24 cellular contexts compared by ENCODE assay signal in the genomic region with DNA sequence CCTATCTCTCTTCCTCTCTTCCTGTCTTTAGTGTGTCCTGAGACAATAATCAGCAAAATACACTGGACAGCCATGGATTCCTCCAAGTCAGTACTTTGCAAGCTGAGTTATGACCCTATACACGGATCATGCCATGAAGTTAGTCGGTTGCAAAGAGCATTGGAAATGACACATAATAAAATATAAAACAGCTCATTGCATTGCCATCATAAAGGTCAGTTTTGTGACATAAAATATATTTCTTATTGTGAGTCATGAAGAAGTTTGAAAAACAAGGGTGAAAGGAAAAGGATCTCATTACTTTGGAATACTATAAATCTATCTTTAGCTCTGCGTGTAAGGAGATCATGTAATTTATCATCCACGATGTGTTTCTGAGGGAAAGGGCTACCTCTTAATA.
DNase-seq lines count a peak whose midpoint lies in the region; ATAC-seq, FAIRE-seq and TF ChIP-seq lines count a peak whose summit lies in the region.
"Had no signal": no experiment of that assay in that cellular context is flagged by ENCODE, and none has a peak within 500 bp of the region (broad histone marks: within the 10 kb centered on the region; RNA-seq: fewer than 3 reads in every experiment).

No MANE protein-coding gene starts in this region.

- no peaks in the 10 kb centered on the region for H4K20me1 ChIP-seq in astrocyte (ENCODE audit: insufficient read depth, low read length)

- POLR2A ChIA-PET in activated CD8-positive, alpha-beta T cell treated with anti-CD3 and anti-CD28 coated beads, Interleukin-2, amount 10 ng/mL, durations not matched to agents 7 days and 5 days (lab: Charles Lee) = no interaction called here
- POLR2A ChIA-PET in CD4-positive, alpha-beta memory T cell (lab: Charles Lee; ENCODE audit: partially characterized antibody) = no interaction called here

- no peak overlapping the region for H3K4me2 ChIP-seq in astrocyte (ENCODE audit: low read length)
- H3K4me2 ChIP-seq in skeletal muscle satellite cell (ENCODE audit: low read length) = peak overlapping the region; percentile 22

- H3K36me3 Mint-ChIP-seq in astrocyte (ENCODE audit: low read depth, unreplicated experiment) = peaks cover 1% of the 10 kb centered on the region
- H3K36me3 Mint-ChIP-seq in activated CD8-positive, alpha-beta T cell treated with anti-CD3 and anti-CD28 coated beads, Interleukin-2, amount 10 ng/mL, durations not matched to agents 7 days and 5 days (ENCODE audit: low read depth) = no peaks in the 10 kb centered on the region
- H3K36me3 Mint-ChIP-seq in CD4-positive, alpha-beta memory T cell = no peaks in the 10 kb centered on the region
- H3K36me3 Mint-ChIP-seq: CD14-positive monocyte had no signal

- CTCF ChIA-PET in activated CD8-positive, alpha-beta T cell treated with anti-CD3 and anti-CD28 coated beads, Interleukin-2, amount 10 ng/mL, durations not matched to agents 7 days and 5 days (lab: Charles Lee) = no interaction called here
- CTCF ChIA-PET in CD4-positive, alpha-beta memory T cell (lab: Charles Lee; ENCODE audit: partially characterized antibody) = no interaction called here

- no peaks in the 10 kb centered on the region for H3K27me3 Mint-ChIP-seq in astrocyte (ENCODE audit: low read depth, unreplicated experiment)
- no peaks in the 10 kb centered on the region for H3K27me3 Mint-ChIP-seq in activated CD8-positive, alpha-beta T cell treated with anti-CD3 and anti-CD28 coated beads, Interleukin-2, amount 10 ng/mL, durations not matched to agents 7 days and 5 days (ENCODE audit: low read depth)
- no peaks in the 10 kb centered on the region for H3K27me3 Mint-ChIP-seq in CD4-positive, alpha-beta memory T cell

- DNase-seq in GM03348 (ENCODE audit: low spot score) (peak; percentile 30), astrocyte (ENCODE audit: low read depth) (peak; percentile 27), hepatic stellate cell (ENCODE audit: low spot score) (peak; percentile 24), COLO668 (lab: John Stamatoyannopoulos, UW; ENCODE audit: unreplicated experiment) (no peak)
- DNase-seq in activated CD8-positive, alpha-beta T cell treated with anti-CD3 and anti-CD28 coated beads, Interleukin-2, amount 10 ng/mL, durations not matched to agents 7 days and 5 days = no peak
- DNase-seq in CD4-positive, alpha-beta memory T cell = no peak
- DNase-seq: BE2C, DMS153, NCI-H1092, NCI-H1436 treated with DMSO at 0.1 percent for 48 hours, NCI-H1930, NCI-H2227 treated with DMSO at 0.1 percent for 48 hours, NCI-H526 treated with DMSO at 0.1 percent for 48 hours, Right ventricle myocardium superior, RPMI8226 had no signal

- H3K4me1 ChIP-seq in astrocyte (ENCODE audit: insufficient read depth, low read length) = no peaks in the 10 kb centered on the region
- H3K4me1 ChIP-seq in skeletal muscle satellite cell (ENCODE audit: control insufficient read depth, insufficient read depth, low read length) = peaks cover 37% of the 10 kb centered on the region
- no peaks in the 10 kb centered on the region for H3K4me1 ChIP-seq in CD4-positive, alpha-beta memory T cell (ENCODE audit: insufficient read depth, low read length)
- H3K4me1 ChIP-seq: BE2C, SJSA1 had no signal

- FAIRE-seq in astrocyte (lab: Jason Lieb, UNC) = no peak
- FAIRE-seq: G401.6, GM12878, GM19239, H54 had no signal

- H3K27ac Mint-ChIP-seq in astrocyte (ENCODE audit: unreplicated experiment) = no peak overlapping the region
- no peak overlapping the region for H3K27ac Mint-ChIP-seq in activated CD8-positive, alpha-beta T cell treated with anti-CD3 and anti-CD28 coated beads, Interleukin-2, amount 10 ng/mL, durations not matched to agents 7 days and 5 days
- H3K27ac Mint-ChIP-seq in CD4-positive, alpha-beta memory T cell = no peak overlapping the region
- H3K27ac Mint-ChIP-seq: CD14-positive monocyte had no signal

- no peaks in the 10 kb centered on the region for H3K36me3 ChIP-seq in astrocyte (ENCODE audit: insufficient read depth, low read length)
- no peaks in the 10 kb centered on the region for H3K36me3 ChIP-seq in skeletal muscle satellite cell (ENCODE audit: insufficient read depth, low read length)
- H3K36me3 ChIP-seq in CD4-positive, alpha-beta memory T cell (ENCODE audit: insufficient read depth, low read length) = no peaks in the 10 kb centered on the region
- H3K36me3 ChIP-seq: BE2C, SJSA1 had no signal

- H3K27ac ChIP-seq in astrocyte (ENCODE audit: low read depth, low read length) = no peak overlapping the region
- no peak overlapping the region for H3K27ac ChIP-seq in CD4-positive, alpha-beta memory T cell (ENCODE audit: low read depth, low read length)
- H3K27ac ChIP-seq: HL-60, SJSA1 had no signal

- ATAC-seq in activated CD8-positive, alpha-beta T cell treated with anti-CD3 and anti-CD28 coated beads, Interleukin-2, amount 10 ng/mL, durations not matched to agents 7 days and 5 days = no peak
- no peak for ATAC-seq in GM18858 (IDR thresholded peaks at IDR 0.05; ENCODE audit: unreplicated experiment)
- ATAC-seq: GM12878 had no signal

- no peaks in the 10 kb centered on the region for H3K79me2 ChIP-seq in astrocyte (ENCODE audit: insufficient read depth, low read length)

- no peak overlapping the region for H2AFZ ChIP-seq in astrocyte (ENCODE audit: low read depth, low read length)

- H3K9me3 ChIP-seq in astrocyte (ENCODE audit: insufficient read depth, low read depth, low read length) (no peaks in the 10 kb centered on the region), skeletal muscle satellite cell (replicated peaks; ENCODE audit: low read length) (no peaks in the 10 kb centered on the region)
- H3K9me3 ChIP-seq in CD4-positive, alpha-beta memory T cell (ENCODE audit: control insufficient read depth in 1 of 2, low read length in 2 of 2) = no peaks in the 10 kb centered on the region
- H3K9me3 ChIP-seq: BE2C, SJSA1 had no signal

- no peak overlapping the region for H3K4me3 Mint-ChIP-seq in astrocyte (ENCODE audit: unreplicated experiment)
- H3K4me3 Mint-ChIP-seq in activated CD8-positive, alpha-beta T cell treated with anti-CD3 and anti-CD28 coated beads, Interleukin-2, amount 10 ng/mL, durations not matched to agents 7 days and 5 days = no peak overlapping the region
- no peak overlapping the region for H3K4me3 Mint-ChIP-seq in CD4-positive, alpha-beta memory T cell
- H3K4me3 Mint-ChIP-seq: CD14-positive monocyte had no signal

- intact Hi-C loops in CD4-positive, alpha-beta memory T cell (cut with micrococcal nuclease) = no loop called here

- no peak for TF ChIP-seq CTCF in astrocyte (IDR thresholded peaks at IDR 0.05; ENCODE audit: insufficient read depth, low read depth, low read length)

- peaks cover 7% of the 10 kb centered on the region for H3K4me1 Mint-ChIP-seq in astrocyte (ENCODE audit: low read depth, unreplicated experiment)
- no peaks in the 10 kb centered on the region for H3K4me1 Mint-ChIP-seq in activated CD8-positive, alpha-beta T cell treated with anti-CD3 and anti-CD28 coated beads, Interleukin-2, amount 10 ng/mL, durations not matched to agents 7 days and 5 days (ENCODE audit: low read depth)
- H3K4me1 Mint-ChIP-seq in CD4-positive, alpha-beta memory T cell = no peaks in the 10 kb centered on the region
- H3K4me1 Mint-ChIP-seq: CD14-positive monocyte had no signal

- H3K9me3 Mint-ChIP-seq in astrocyte (ENCODE audit: unreplicated experiment) = peaks cover 6% of the 10 kb centered on the region
- H3K9me3 Mint-ChIP-seq in activated CD8-positive, alpha-beta T cell treated with anti-CD3 and anti-CD28 coated beads, Interleukin-2, amount 10 ng/mL, durations not matched to agents 7 days and 5 days (ENCODE audit: insufficient read depth) = no peaks in the 10 kb centered on the region
- H3K9me3 Mint-ChIP-seq in CD4-positive, alpha-beta memory T cell = peaks cover 0 to 8% (median 5%) of the 10 kb centered on the region in 8 donors

- H3K4me3 ChIP-seq in astrocyte (ENCODE audit: insufficient read depth, low read depth, low read length) = no peak overlapping the region
- H3K4me3 ChIP-seq in skeletal muscle satellite cell (ENCODE audit: low read length) = no peak overlapping the region
- H3K4me3 ChIP-seq in CD4-positive, alpha-beta memory T cell (ENCODE audit: low read length in 2 of 2) = no peak overlapping the region
- H3K4me3 ChIP-seq: GM12878, SJSA1 had no signal

- H3K27me3 ChIP-seq in astrocyte (ENCODE audit: insufficient read depth, low read length) (no peaks in the 10 kb centered on the region), skeletal muscle satellite cell (ENCODE audit: control insufficient read depth, insufficient read depth, low read length) (peaks cover 10% of the 10 kb centered on the region)
- no peaks in the 10 kb centered on the region for H3K27me3 ChIP-seq in CD4-positive, alpha-beta memory T cell (ENCODE audit: insufficient read depth, low read length)
- H3K27me3 ChIP-seq: BE2C, SJSA1 had no signal

- H3K9ac ChIP-seq in astrocyte (ENCODE audit: low read length) = no peak overlapping the region
- no peak overlapping the region for H3K9ac ChIP-seq in skeletal muscle satellite cell (ENCODE audit: low read depth, low read length)

Comparison
In these comparisons a context has a peak if more than half of its experiments do, and no peak if none do; other contexts are left out.
1. DNase-seq: peak in GM03348 (single experiment), astrocyte (single experiment) and hepatic stellate cell (single experiment); none in activated CD8-positive, alpha-beta T cell treated with anti-CD3 and anti-CD28 coated beads, Interleukin-2, amount 10 ng/mL, durations not matched to agents 7 days and 5 days (single experiment), CD4-positive, alpha-beta memory T cell (0 of 5) and COLO668 (single experiment).